In the genomic region with DNA sequence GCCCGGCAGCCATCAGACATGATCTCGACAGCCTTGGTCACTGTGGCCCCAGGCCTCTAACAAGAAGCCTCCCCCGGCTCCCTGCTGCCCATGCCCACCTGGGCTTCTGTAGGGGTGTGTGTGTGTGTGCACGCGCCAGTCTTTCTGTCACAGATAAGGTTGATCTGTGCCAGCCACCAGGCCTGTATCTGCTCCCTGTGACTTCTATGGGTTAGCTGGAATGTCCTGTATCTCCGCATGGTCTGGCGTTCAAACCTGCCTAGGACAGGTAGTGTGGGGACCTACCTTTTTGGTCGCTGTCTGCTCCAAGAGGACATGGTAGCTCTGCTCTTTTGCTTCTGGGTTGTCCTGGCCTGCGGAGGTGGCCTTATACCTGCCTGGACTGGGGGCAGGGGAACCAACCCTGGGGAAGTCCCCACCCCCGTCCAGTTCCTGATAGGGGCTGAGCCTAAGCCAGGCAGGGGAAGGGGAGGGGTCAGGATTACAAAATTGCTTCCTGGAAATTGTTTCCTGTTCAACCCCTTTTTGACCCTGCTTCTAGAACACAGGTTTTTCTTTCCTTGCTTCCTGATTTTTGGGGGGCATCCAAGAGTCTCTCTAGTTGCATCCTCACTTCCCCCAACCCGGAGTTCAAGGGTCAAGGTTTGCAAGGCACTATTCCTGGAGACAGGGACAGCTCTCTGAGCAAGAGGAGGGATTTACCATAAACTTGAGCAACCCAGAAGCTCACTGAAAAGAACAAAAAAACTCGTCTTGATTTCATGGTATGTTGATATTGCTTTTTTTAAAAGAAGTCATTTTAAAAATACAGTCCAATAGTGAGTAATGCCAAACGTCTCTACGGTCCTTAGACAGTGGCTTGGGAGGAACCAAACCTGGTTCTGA, we compare ENCODE assay signal across 8 cellular contexts.
DNase-seq lines count a peak whose midpoint lies in the region; ATAC-seq and TF ChIP-seq lines count a peak whose summit lies in the region.

A gene with protein sequence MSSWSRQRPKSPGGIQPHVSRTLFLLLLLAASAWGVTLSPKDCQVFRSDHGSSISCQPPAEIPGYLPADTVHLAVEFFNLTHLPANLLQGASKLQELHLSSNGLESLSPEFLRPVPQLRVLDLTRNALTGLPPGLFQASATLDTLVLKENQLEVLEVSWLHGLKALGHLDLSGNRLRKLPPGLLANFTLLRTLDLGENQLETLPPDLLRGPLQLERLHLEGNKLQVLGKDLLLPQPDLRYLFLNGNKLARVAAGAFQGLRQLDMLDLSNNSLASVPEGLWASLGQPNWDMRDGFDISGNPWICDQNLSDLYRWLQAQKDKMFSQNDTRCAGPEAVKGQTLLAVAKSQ (minus strand): TSS at position 340 of the 885 bp plus-strand sequence. CDS start 23 bp downstream, at position 317.

- no peaks in the 10 kb centered on the region for H3K9me3 Mint-ChIP-seq in dendritic cell treated with granulocyte-macrophage colony-stimulating factor and Interleukin-4, amounts not matched to agents 40 ng/mL and 50 ng/mL, for 4 days
- peaks cover 8% of the 10 kb centered on the region for H3K9me3 Mint-ChIP-seq in nephron progenitor cell

- TF ChIP-seq CTCF in GM12864 (IDR thresholded peaks at IDR 0.05; ENCODE audit: low read depth, low read length, missing control alignments) (no peak), LNCaP clone FGC (IDR thresholded peaks at IDR 0.05; ENCODE audit: control insufficient read depth, extremely low read depth, insufficient read depth) (no peak), nephron progenitor cell (IDR thresholded peaks at IDR 0.05) (no peak)

- H3K27ac Mint-ChIP-seq in dendritic cell treated with granulocyte-macrophage colony-stimulating factor and Interleukin-4, amounts not matched to agents 40 ng/mL and 50 ng/mL, for 4 days, result peak within 1 kb of the TSS; percentile 45
- peak within 1 kb of the TSS; percentile 31 for H3K27ac Mint-ChIP-seq in nephron progenitor cell

- peaks cover 8% of the 10 kb centered on the region for H3K27me3 Mint-ChIP-seq in dendritic cell treated with granulocyte-macrophage colony-stimulating factor and Interleukin-4, amounts not matched to agents 40 ng/mL and 50 ng/mL, for 4 days
- peaks cover 19% of the 10 kb centered on the region for H3K27me3 Mint-ChIP-seq in nephron progenitor cell (ENCODE audit: low read depth, poor library complexity)

- peaks cover 63% of the 10 kb centered on the region for H3K4me1 Mint-ChIP-seq in dendritic cell treated with granulocyte-macrophage colony-stimulating factor and Interleukin-4, amounts not matched to agents 40 ng/mL and 50 ng/mL, for 4 days (ENCODE audit: low read depth)
- peaks cover 31% of the 10 kb centered on the region for H3K4me1 Mint-ChIP-seq in nephron progenitor cell

- H3K4me3 ChIP-seq in GM12864 (ENCODE audit: low read depth, low read length), result peak within 1 kb of the TSS; percentile 49
- H3K4me3 ChIP-seq in LNCaP clone FGC (ENCODE audit: low read depth, low read length), result peak within 1 kb of the TSS; percentile 3

- H3K36me3 Mint-ChIP-seq in dendritic cell treated with granulocyte-macrophage colony-stimulating factor and Interleukin-4, amounts not matched to agents 40 ng/mL and 50 ng/mL, for 4 days (ENCODE audit: low read depth), result no peaks in the 10 kb centered on the region
- no peaks in the 10 kb centered on the region for H3K36me3 Mint-ChIP-seq in nephron progenitor cell (ENCODE audit: low read depth)

- intact Hi-C loops in dendritic cell treated with granulocyte-macrophage colony-stimulating factor and Interleukin-4, amounts not matched to agents 40 ng/mL and 50 ng/mL, for 4 days (cut with micrococcal nuclease), result no loop called here

- peak; percentile 49 for DNase-seq in GM12864 (ENCODE audit: low read depth)
- DNase-seq in LNCaP clone FGC (ENCODE audit: low read depth), result no peak
- DNase-seq in nephron progenitor cell, result no peak
- DNase-seq in stimulated activated naive CD4-positive, alpha-beta T cell treated with Interleukin-2 at 50 U/mL for 16 hours (lab: John Stamatoyannopoulos, UW), result no peak

- ATAC-seq in HG02981 (IDR thresholded peaks at IDR 0.05; ENCODE audit: unreplicated experiment) (no peak), GM21360 (IDR thresholded peaks at IDR 0.05; ENCODE audit: unreplicated experiment) (no peak), HG03460 (IDR thresholded peaks at IDR 0.05; ENCODE audit: unreplicated experiment) (no peak)

- no peak within 1 kb of the TSS for H3K4me3 Mint-ChIP-seq in dendritic cell treated with granulocyte-macrophage colony-stimulating factor and Interleukin-4, amounts not matched to agents 40 ng/mL and 50 ng/mL, for 4 days
- no peak within 1 kb of the TSS for H3K4me3 Mint-ChIP-seq in nephron progenitor cell
